Comparison of ENCODE assay signal across 12 cellular contexts in genomic region chr19:50720921-50721291, GRCh38. TPM values are rescaled to one million over a fixed set of nuclear protein-coding genes. Genes with fewer than 3 reads are reported as not detected.
DNase-seq lines count a peak whose midpoint lies in the region; ATAC-seq and TF ChIP-seq lines count a peak whose summit lies in the region.
"Had no signal": no experiment of that assay in that cellular context is flagged by ENCODE, and none has a peak within 500 bp of the region (broad histone marks: within the 10 kb centered on the region; RNA-seq: fewer than 3 reads in every experiment).

No MANE protein-coding gene starts in this region.

- TF ChIP-seq POLR2A in adrenal gland (IDR thresholded peaks at IDR 0.05), result no peak

- TF ChIP-seq CTCF in adrenal gland (IDR thresholded peaks at IDR 0.05), result no peak

- WGBS in adrenal gland, 4 donors, result 28 to 35% (median 30%) methylated on average over 1 to 7 of the region's 7 CpGs

- DNase-seq in Daoy (ENCODE audit: low read depth) (peak; percentile 71), LHCN-M2 (ENCODE audit: low read depth) (peak; percentile 73), adrenal gland (peak in 3 of 7 donors; percentile 50 to 57 (median 55)), myocyte (ENCODE audit: low read depth) (peak; percentile 72), DMS153 treated with DMSO at 0.1 percent for 48 hours (lab: John Stamatoyannopoulos, UW; ENCODE audit: unreplicated experiment) (no peak), NCI-H187 (lab: John Stamatoyannopoulos, UW) (no peak)
- DNase-seq in activated CD8-positive, alpha-beta memory T cell treated with anti-CD3 and anti-CD28 coated beads, Interleukin-2, amount 50 U/mL, for 4 hours, result no peak
- DNase-seq: NCI-H1105 treated with DMSO at 0.1 percent for 48 hours, Right ventricle myocardium superior had no signal

- no peaks in the 10 kb centered on the region for H3K9me3 ChIP-seq in adrenal gland (replicated peaks in 1 of 3)

- H3K27ac ChIP-seq in adrenal gland, result peak overlapping the region in 3 of 5 donors; percentile 32 to 45 (median 43)

- no peaks in the 10 kb centered on the region for H3K27me3 ChIP-seq in adrenal gland

- no peak overlapping the region for H3K4me3 ChIP-seq in adrenal gland

- H3K36me3 ChIP-seq in adrenal gland (replicated peaks in 1 of 2), result no peaks in the 10 kb centered on the region

- no peak for ATAC-seq in HG02938 (IDR thresholded peaks at IDR 0.05; ENCODE audit: unreplicated experiment)

- intact Hi-C loops in adrenal gland (cut with DNase I), result no loop called here

- peaks cover 18 to 44% of the 10 kb centered on the region in 2 donors for H3K4me1 ChIP-seq in adrenal gland (replicated peaks in 1 of 2)

RNA-seq across cellular contexts. Expression of gene SHANK1, which starts 1.3 kb away (rescaled TPM):
- total RNA-seq in Daoy (2014; rRNA removed; shearing (Covaris generic)), result 0.17 and 2.4 TPM in 2 replicates
- total RNA-seq in LHCN-M2 (2014; rRNA removed) (3.6 and 6.3 TPM in 2 replicates), adrenal gland (10 to 100 TPM in 4 of 8 donors, 1 to 10 TPM in 4; 4.2 to 13.6 (median 9.0) TPM), myocyte (32.3 and 38.1 TPM in 2 replicates)
- 10.4 TPM for polyA plus RNA-seq in LHCN-M2 (2012)
- 10 to 100 TPM in 1 of 3 donors, 1 to 10 TPM in 2; 1.5 to 22.6 (median 2.1) TPM for polyA plus RNA-seq in adrenal gland
- 9.5 TPM for polyA plus RNA-seq in myocyte (2012)

RNA-seq across cellular contexts. Expression of gene CLEC11A, which starts 2.3 kb away (rescaled TPM):
- total RNA-seq in Daoy (2014; rRNA removed; shearing (Covaris generic)), result 47.6 and 56.9 TPM in 2 replicates
- total RNA-seq in LHCN-M2 (2014; rRNA removed) (129 and 189 TPM in 2 replicates), adrenal gland (10 to 100 TPM; 14.8 to 53.8 (median 26.6) TPM), myocyte (35.5 and 39.1 TPM in 2 replicates)
- 118 TPM for polyA plus RNA-seq in LHCN-M2 (2012)
- 10 to 100 TPM in 2 of 3 donors, 1 to 10 TPM in 1; 1.6 to 32.4 (median 31.6) TPM for polyA plus RNA-seq in adrenal gland
- 29.8 TPM for polyA plus RNA-seq in myocyte (2012)

RNA-seq across cellular contexts. Expression of gene GPR32, which starts 49.4 kb away (rescaled TPM):
- not detected in 2 replicates for total RNA-seq in Daoy (2014; rRNA removed; shearing (Covaris generic))
- total RNA-seq in LHCN-M2 (2014; rRNA removed) (not detected in 2 replicates), adrenal gland (not detected), myocyte (not detected in 2 replicates)
- polyA plus RNA-seq in LHCN-M2 (2012), result not detected
- not detected for polyA plus RNA-seq in adrenal gland
- polyA plus RNA-seq in myocyte (2012), result not detected
- total RNA-seq: Right ventricle myocardium superior, subcutaneous adipose tissue had no signal
- polyA plus RNA-seq: neural cell had no signal

Comparison
In these comparisons a context has a peak if more than half of its experiments do, and no peak if none do; other contexts are left out.
1. DNase-seq: peak in Daoy (single experiment), LHCN-M2 (single experiment) and myocyte (single experiment); none in DMS153 treated with DMSO at 0.1 percent for 48 hours (single experiment), activated CD8-positive, alpha-beta memory T cell treated with anti-CD3 and anti-CD28 coated beads, Interleukin-2, amount 50 U/mL, for 4 hours (single experiment) and NCI-H187 (0 of 2).